ENCODE assay signal across 10 cellular contexts in the genomic region with DNA sequence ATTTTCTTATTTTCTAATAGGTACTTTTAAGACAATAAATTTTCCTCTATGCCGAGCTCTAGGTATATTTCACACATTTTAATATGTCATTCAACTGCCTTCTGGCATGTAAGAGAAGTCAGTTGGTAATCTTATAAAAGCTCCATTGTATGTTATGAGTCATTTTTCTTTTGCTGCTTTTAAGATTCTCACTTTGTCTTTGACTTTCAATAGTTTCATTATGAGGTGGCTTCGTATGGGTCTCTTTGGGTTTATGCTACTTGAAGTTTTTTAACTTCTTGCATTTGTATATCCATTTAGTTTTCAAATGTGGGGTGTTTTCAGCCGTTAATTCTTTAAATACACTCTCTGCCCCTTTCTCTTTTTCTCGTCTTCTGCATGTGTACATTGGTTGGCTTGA.
DNase-seq lines count a peak whose midpoint lies in the region; ATAC-seq and TF ChIP-seq lines count a peak whose summit lies in the region.
"Had no signal": no experiment of that assay in that cellular context is flagged by ENCODE, and none has a peak within 500 bp of the region (broad histone marks: within the 10 kb centered on the region; RNA-seq: fewer than 3 reads in every experiment).

No MANE protein-coding gene starts in this region.

- TF ChIP-seq POLR2A in uterus (IDR thresholded peaks at IDR 0.05) (no peak), suprapubic skin (IDR thresholded peaks at IDR 0.05) (no peak)

- TF ChIP-seq CTCF in uterus (IDR thresholded peaks at IDR 0.05) (no peak), suprapubic skin (IDR thresholded peaks at IDR 0.05) (no peak)

- H3K4me1 ChIP-seq in uterus (no peaks in the 10 kb centered on the region), suprapubic skin (no peaks in the 10 kb centered on the region)

- H3K27ac ChIP-seq in uterus (no peak overlapping the region), suprapubic skin (no peak overlapping the region)
- H3K27ac ChIP-seq: SJSA1 had no signal

- peak; percentile 51 to 53 for ATAC-seq in activated CD4-positive, CD25-positive, alpha-beta regulatory T cell treated with anti-CD3 and anti-CD28 coated beads, Interleukin-2, amount 50 U/mL, for 24 hours
- peak; percentile 96 for ATAC-seq in GM21619 (IDR thresholded peaks at IDR 0.05; ENCODE audit: unreplicated experiment)
- ATAC-seq in HG03378 (IDR thresholded peaks at IDR 0.05; ENCODE audit: unreplicated experiment): peak; percentile 96
- no peak for ATAC-seq in left lobe of liver

- H3K9me3 ChIP-seq in uterus (no peaks in the 10 kb centered on the region), suprapubic skin (no peaks in the 10 kb centered on the region)
- H3K9me3 ChIP-seq: SJSA1 had no signal

- no peak for DNase-seq in activated CD4-positive, CD25-positive, alpha-beta regulatory T cell treated with anti-CD3 and anti-CD28 coated beads, Interleukin-2, amount 50 U/mL, for 72 hours
- DNase-seq in foreskin melanocyte (peak; percentile 82), uterus (no peak), left lobe of liver (ENCODE audit: low spot score) (no peak), suprapubic skin (ENCODE audit: low spot score in 2 of 2) (no peak)
- DNase-seq: retina had no signal

- H3K27me3 ChIP-seq in uterus (no peaks in the 10 kb centered on the region), suprapubic skin (no peaks in the 10 kb centered on the region)
- H3K27me3 ChIP-seq: SJSA1 had no signal

- no peak for TF ChIP-seq EP300 in suprapubic skin (IDR thresholded peaks at IDR 0.05)

- intact Hi-C loops in uterus (cut with DNase I; ENCODE audit: low total_unique reads): no loop called here

- H3K4me3 ChIP-seq in uterus (no peak overlapping the region), suprapubic skin (no peak overlapping the region)
- H3K4me3 ChIP-seq: SJSA1 had no signal

- WGBS in suprapubic skin: 60% methylated on average over 4 of the region's 4 CpGs

- H3K36me3 ChIP-seq in uterus (no peaks in the 10 kb centered on the region), suprapubic skin (no peaks in the 10 kb centered on the region)
- H3K36me3 ChIP-seq: SJSA1 had no signal
